In the genomic region with DNA sequence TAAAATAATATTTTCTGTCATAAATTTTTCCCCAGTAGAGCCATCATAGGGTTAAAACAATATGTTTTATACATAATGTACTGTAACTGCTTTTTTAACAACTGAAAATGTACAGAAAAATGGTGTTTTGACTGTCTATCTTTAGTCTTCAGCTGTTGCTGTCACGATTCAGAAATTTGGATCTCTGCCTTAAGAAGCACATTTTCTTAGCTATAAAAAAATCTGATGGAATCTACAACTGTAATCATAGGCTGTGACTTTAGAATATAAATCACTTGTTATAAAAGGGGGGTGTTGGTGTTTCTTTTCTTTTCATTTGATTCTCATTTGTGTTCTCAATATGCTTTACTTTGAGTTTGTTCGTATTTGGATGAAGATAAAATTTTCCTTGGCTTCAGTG, we compare ENCODE assay signal across 24 cellular contexts.
"Had no signal": no experiment of that assay in that cellular context is flagged by ENCODE, and none has a peak within 500 bp of the region (broad histone marks: within the 10 kb centered on the region; RNA-seq: fewer than 3 reads in every experiment).

No MANE protein-coding gene starts in this region.

- H3K27ac Mint-ChIP-seq: endodermal cell; memory B cell; mesothelial cell of epicardium; stimulated activated naive B cell treated with anti-CD40 and anti-IgM and Interleukin-4, amounts not matched to agents 10 μg/mL and 1 μg/mL and 100 μg/mL, for 72 hours; stimulated activated naive CD8-positive, alpha-beta T cell treated with anti-CD3 and anti-CD28 coated beads, Interleukin-15, amount 100 ng/mL, for 72 hours; type B pancreatic cell had no signal

- H3K4me3 ChIP-seq: colonic mucosa, heart left ventricle, skin epidermis, thyroid gland had no signal

- H3K4me1 Mint-ChIP-seq: central memory CD8-positive, alpha-beta T cell; memory B cell; stimulated activated naive B cell treated with anti-CD40 and anti-IgM and Interleukin-4, amounts not matched to agents 10 μg/mL and 1 μg/mL and 100 μg/mL, for 72 hours; stimulated activated naive CD8-positive, alpha-beta T cell treated with anti-CD3 and anti-CD28 coated beads, Interleukin-15, amount 100 ng/mL, for 72 hours had no signal

- DNase-seq: colonic mucosa; dermis blood vessel endothelial cell; effector CD4-positive, alpha-beta T cell; endodermal cell; heart left ventricle; hippocampal formation; kidney glomerular epithelial cell; nephron progenitor cell; stimulated activated CD4-positive, alpha-beta T cell treated with anti-CD3 and anti-CD28 coated beads, Interleukin-2, amount 100 ng/mL, for 24 hours; stimulated activated CD4-positive, alpha-beta T cell treated with anti-CD3 and anti-CD28 coated beads, Interleukin-4, amount 100 ng/mL, for 4 hours; stimulated activated naive B cell treated with anti-CD40 and anti-IgM and Interleukin-4, amounts not matched to agents 10 μg/mL and 1 μg/mL and 100 μg/mL, for 72 hours; stimulated activated naive CD8-positive, alpha-beta T cell treated with anti-CD3 and anti-CD28 coated beads, Interleukin-15, amount 100 ng/mL, for 72 hours; thyroid gland had no signal

- H3K36me3 ChIP-seq: colonic mucosa, heart left ventricle, neutrophil, thyroid gland had no signal

- H3K27ac ChIP-seq: colonic mucosa, heart left ventricle, neutrophil, skin epidermis, thyroid gland had no signal

- FAIRE-seq: islet of Langerhans, urothelium cell line had no signal

- H3K9me3 ChIP-seq: colonic mucosa, neutrophil, thyroid gland had no signal

- H3K27me3 Mint-ChIP-seq: type B pancreatic cell had no signal

- ATAC-seq: esophagus mucosa; heart left ventricle; left lobe of liver; sciatic nerve; stimulated activated naive B cell treated with anti-CD40 and anti-IgM and Interleukin-4, amounts not matched to agents 10 μg/mL and 1 μg/mL and 100 μg/mL, for 72 hours; stimulated activated naive CD8-positive, alpha-beta T cell treated with anti-CD3 and anti-CD28 coated beads, Interleukin-15, amount 100 ng/mL, for 72 hours had no signal

- H3K4me3 Mint-ChIP-seq: central memory CD8-positive, alpha-beta T cell; endodermal cell; memory B cell; mesothelial cell of epicardium; nephron progenitor cell; stimulated activated naive B cell treated with anti-CD40 and anti-IgM and Interleukin-4, amounts not matched to agents 10 μg/mL and 1 μg/mL and 100 μg/mL, for 72 hours; stimulated activated naive CD8-positive, alpha-beta T cell treated with anti-CD3 and anti-CD28 coated beads, Interleukin-15, amount 100 ng/mL, for 72 hours; type B pancreatic cell had no signal

- H3K4me1 ChIP-seq: colonic mucosa, heart left ventricle, thyroid gland had no signal

- H3K36me3 Mint-ChIP-seq: mesothelial cell of epicardium, type B pancreatic cell had no signal

- H3K27me3 ChIP-seq: colonic mucosa, neutrophil, thyroid gland had no signal
